13 cellular contexts compared by ENCODE assay signal in the genomic region with DNA sequence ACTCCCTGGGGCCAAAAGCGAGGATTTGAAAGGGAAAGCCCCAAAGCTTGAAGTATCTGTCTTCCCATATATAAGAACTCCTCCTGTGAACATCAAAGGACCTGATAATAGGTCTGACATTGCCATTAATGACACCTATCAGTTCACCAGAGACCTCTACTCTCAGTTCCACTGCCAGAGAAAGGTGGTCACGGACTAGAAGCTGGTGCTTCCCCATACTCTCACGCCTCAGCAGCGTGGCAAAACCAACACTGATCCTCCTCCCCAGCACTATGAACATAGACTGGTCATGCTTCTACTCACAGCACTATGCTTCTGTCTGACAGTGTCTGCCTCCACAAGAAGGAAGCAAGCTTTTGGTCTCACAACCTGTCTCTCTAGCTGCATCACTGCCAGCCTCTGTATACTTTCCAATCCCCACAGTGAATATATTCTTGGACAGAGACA. TPM values are rescaled to one million over a fixed set of nuclear protein-coding genes. Genes with fewer than 3 reads are reported as not detected.
A peak's percentile ranks its signal among the peaks of the same experiment; 100 is the strongest.
DNase-seq lines count a peak whose midpoint lies in the region; ATAC-seq, FAIRE-seq and TF ChIP-seq lines count a peak whose summit lies in the region.
"Had no signal": no experiment of that assay in that cellular context is flagged by ENCODE, and none has a peak within 500 bp of the region (broad histone marks: within the 10 kb centered on the region; RNA-seq: fewer than 3 reads in every experiment).

No MANE protein-coding gene starts in this region.

- ATAC-seq in GM19395 (IDR thresholded peaks at IDR 0.05; ENCODE audit: unreplicated experiment): peak; percentile 96
- peak; percentile 94 for ATAC-seq in HG02798 (IDR thresholded peaks at IDR 0.05; ENCODE audit: poor library complexity, unreplicated experiment)
- peak; percentile 88 for ATAC-seq in HG03457 (IDR thresholded peaks at IDR 0.05; ENCODE audit: unreplicated experiment)
- no peak for ATAC-seq in esophagus mucosa
- no peak for ATAC-seq in GM19467 (IDR thresholded peaks at IDR 0.05; ENCODE audit: unreplicated experiment)

- DNase-seq in GM12892 (ENCODE audit: insufficient read length) (no peak), dermis blood vessel endothelial cell (no peak)
- no peak for DNase-seq in activated CD4-positive, alpha-beta T cell treated with anti-CD3 and anti-CD28 coated beads for 4 hours
- DNase-seq: amniotic stem cell, endodermal cell, mammary epithelial cell, upper lobe of left lung had no signal

- peak; percentile 99 for FAIRE-seq in GM12892 (lab: Jason Lieb, UNC)
- FAIRE-seq: G401.6 had no signal

- TF ChIP-seq POLR2A in GM12892 (IDR thresholded peaks at IDR 0.05; ENCODE audit: low read depth, low read length): peak; percentile 59; the same call in 1 of the 2 replicates

RNA-seq across cellular contexts. Expression of a gene that starts 37.9 kb away (rescaled TPM):
- polyA plus RNA-seq in GM12892 (2012; ENCODE audit: missing spikeins): 6.6 TPM
- 1.9 TPM for total RNA-seq in esophagus mucosa
- 0.51 TPM in 2 replicates for total RNA-seq in dermis blood vessel endothelial cell

Comparison
In these comparisons a context has a peak if more than half of its experiments do, and no peak if none do; other contexts are left out.
1. ATAC-seq: peak in GM19395 (single experiment), HG02798 (single experiment) and HG03457 (single experiment); none in esophagus mucosa (single experiment) and GM19467 (single experiment).